In the genomic region with DNA sequence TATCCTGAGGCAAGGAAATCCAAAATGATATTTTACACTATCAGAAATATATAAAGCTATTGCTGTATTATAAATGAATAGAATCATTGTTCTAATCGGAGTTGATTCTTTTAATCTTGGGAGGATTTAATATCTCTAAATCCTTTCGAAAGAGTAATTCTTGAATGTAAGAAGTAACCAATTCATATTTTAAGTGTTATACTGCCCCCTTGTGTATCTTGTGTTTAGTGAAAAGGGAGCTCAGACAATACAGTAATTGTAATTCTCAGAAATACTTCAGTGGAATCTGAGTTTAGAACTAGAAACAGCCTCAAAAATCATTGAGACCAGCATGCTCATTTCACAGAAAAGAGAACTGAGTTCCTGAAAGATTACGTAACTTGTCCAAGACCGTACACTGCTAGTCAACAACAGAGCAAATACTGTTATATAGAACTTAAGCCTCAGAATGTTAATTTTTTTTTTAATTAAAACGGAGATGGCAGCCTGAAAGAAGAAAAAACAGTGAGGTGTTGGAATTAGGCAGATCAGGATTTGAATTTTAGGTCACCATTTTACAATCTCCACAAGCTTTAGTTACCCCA, we compare ENCODE assay signal across 2 cellular contexts.
A peak's percentile ranks its signal among the peaks of the same experiment; 100 is the strongest.
TF ChIP-seq lines count a peak whose summit lies in the region.

No MANE protein-coding gene starts in this region.

TF ChIP-seq in IMR-90, 13 proteins besides CTCF, POLR2A, EP300 and RAD21:
- no peak for TF ChIP-seq RFX5 (IDR thresholded peaks at IDR 0.05; ENCODE audit: low read depth, low read length)
- no peak for TF ChIP-seq MAFK (IDR thresholded peaks at IDR 0.05; ENCODE audit: low read depth, low read length)
- no peak for TF ChIP-seq NFE2L2 (IDR thresholded peaks at IDR 0.05; ENCODE audit: low read depth, low read length)
- TF ChIP-seq MXI1 (IDR thresholded peaks at IDR 0.05; ENCODE audit: borderline replicate concordance, low read depth, low read length): no peak
- peak; percentile 51 for TF ChIP-seq CEBPB (IDR thresholded peaks at IDR 0.05; ENCODE audit: low read depth, low read length)
- peak; percentile 59; the same call in 1 of the 2 replicates for TF ChIP-seq SMC3 (IDR thresholded peaks at IDR 0.05; ENCODE audit: low read depth, low read length)
TF ChIP-seq in IMR-90: peak in this region for 2.

TF ChIP-seq in HepG2, 621 proteins besides CTCF, POLR2A, EP300 and RAD21:
- peak; percentile 34; the same call in 1 of the 2 replicates for TF ChIP-seq CEBPB (IDR thresholded peaks at IDR 0.05; ENCODE audit: borderline replicate concordance, low read depth, low read length)
- TF ChIP-seq STAG1 (CRISPR knock-in tag; IDR thresholded peaks at IDR 0.05): peak; percentile 90
- TF ChIP-seq SMC3 (IDR thresholded peaks at IDR 0.05; ENCODE audit: low read length): peak; percentile 94
- TF ChIP-seq NFYC (CRISPR knock-in tag; IDR thresholded peaks at IDR 0.05): no peak
